In the genomic region with DNA sequence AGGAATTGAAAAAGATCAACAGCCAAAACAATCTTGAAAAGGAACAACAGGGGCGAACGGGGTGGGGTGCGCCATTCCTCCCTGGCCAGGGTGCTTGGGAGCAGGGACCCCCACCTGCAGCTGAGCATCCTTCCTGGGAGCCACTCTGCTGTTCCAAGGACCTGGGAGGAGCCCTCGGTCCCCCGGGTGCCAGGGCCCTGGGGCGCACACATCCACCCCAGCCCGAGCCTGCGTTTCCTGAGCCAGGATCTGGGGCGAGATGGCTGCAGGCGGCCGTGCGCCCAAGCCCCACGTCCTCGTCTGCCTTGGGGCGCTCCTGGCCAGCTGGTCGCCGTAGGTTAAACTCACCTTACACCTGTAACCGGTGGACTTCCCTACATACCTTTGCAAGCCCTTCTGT, we compare ENCODE assay signal across 23 cellular contexts. TPM values are rescaled to one million over a fixed set of nuclear protein-coding genes. Genes with fewer than 3 reads are reported as not detected.
DNase-seq lines count a peak whose midpoint lies in the region; ATAC-seq, FAIRE-seq and TF ChIP-seq lines count a peak whose summit lies in the region.
"Had no signal": no experiment of that assay in that cellular context is flagged by ENCODE, and none has a peak within 500 bp of the region (broad histone marks: within the 10 kb centered on the region; RNA-seq: fewer than 3 reads in every experiment).

No MANE protein-coding gene starts in this region.

- CTCF ChIA-PET in SK-N-SH (lab: Yijun Ruan, JAX) (interaction anchor here (1.3 kb wide), 1 partner anchor 104 kb away, joined by 4 read pairs; no protein-coding TSS in a partner anchor), K562 (lab: Yijun Ruan, JAX; ENCODE audit: low intra/inter-chr PET ratio) (no interaction called here)

- no peak overlapping the region for H2AK5ac ChIP-seq in trophoblast cell (ENCODE audit: low read length)

- no peak overlapping the region for H4K91ac ChIP-seq in trophoblast cell (ENCODE audit: low read depth, low read length)

- H3K36me3 ChIP-seq in SK-N-SH (replicated peaks in 1 of 2; ENCODE audit: control insufficient read depth in 1 of 2, insufficient read depth in 2 of 2, low read length in 1 of 2) (peaks cover 30 to 51% of the 10 kb centered on the region in 2 experiments), K562 (ENCODE audit: control insufficient read depth, insufficient read depth, low read length) (peaks cover 57% of the 10 kb centered on the region), trophoblast cell (ENCODE audit: control insufficient read depth in 1 of 2, insufficient read depth in 2 of 2, low read length in 2 of 2) (peaks cover 8 to 13% of the 10 kb centered on the region in 2 experiments), aorta (ENCODE audit: control insufficient read depth in 1 of 2, insufficient read depth in 2 of 2, low read length in 1 of 2) (peaks cover 0 to 4% of the 10 kb centered on the region in 2 donors), sigmoid colon (peaks cover 21 to 40% (median 25%) of the 10 kb centered on the region in 4 donors)

- H2BK5ac ChIP-seq in trophoblast cell (ENCODE audit: low read depth, low read length, poor library complexity): no peak overlapping the region

- H4K20me1 ChIP-seq in SK-N-SH (ENCODE audit: insufficient read depth) (peaks cover 20% of the 10 kb centered on the region), K562 (replicated peaks; ENCODE audit: control insufficient read depth, insufficient read depth, low read length) (no peaks in the 10 kb centered on the region)

- WGBS in SK-N-SH (ENCODE audit: low lambda C conversion rate): 97% methylated on average over 11 of the region's 18 CpGs
- WGBS in K562 (ENCODE audit: insufficient coverage, low coverage, missing lambda C conversion rate): 98% methylated on average over 18 of the region's 18 CpGs
- WGBS in trophoblast cell (ENCODE audit: extremely low coverage, insufficient coverage, insufficient read length): no CpG with 5 or more reads among the region's 18 CpGs
- 93 to 95% methylated on average over 18 of the region's 18 CpGs for WGBS in aorta, 2 donors
- 97 to 98% methylated on average over 18 of the region's 18 CpGs for WGBS in sigmoid colon, 2 donors

- no peaks in the 10 kb centered on the region for H3K9me2 ChIP-seq in SK-N-SH

- H3K79me2 ChIP-seq in SK-N-SH (ENCODE audit: insufficient read depth) (peaks cover 68% of the 10 kb centered on the region), K562 (ENCODE audit: control insufficient read depth, insufficient read depth, low read length) (peaks cover 35% of the 10 kb centered on the region), trophoblast cell (ENCODE audit: control insufficient read depth, insufficient read depth, low read length, poor library complexity) (no peaks in the 10 kb centered on the region)

- H3K4me2 ChIP-seq in SK-N-SH (no peak overlapping the region), K562 (ENCODE audit: insufficient read depth, low read length) (no peak overlapping the region), trophoblast cell (ENCODE audit: low read length) (no peak overlapping the region)
- H3K4me2 ChIP-seq: BLaER1 had no signal

- H2BK12ac ChIP-seq in trophoblast cell (ENCODE audit: low read length): no peak overlapping the region

- H3K27ac ChIP-seq in SK-N-SH (ENCODE audit: low read depth in 2 of 2, low read length in 1 of 2): no peak overlapping the region
- no peak overlapping the region for H3K27ac ChIP-seq in K562 (ENCODE audit: extremely low read depth, low read depth, low read length)
- H3K27ac ChIP-seq in trophoblast cell (ENCODE audit: low read depth, low read length): no peak overlapping the region
- no peak overlapping the region for H3K27ac ChIP-seq in aorta (ENCODE audit: low read depth in 1 of 2, low read length in 2 of 2)
- H3K27ac ChIP-seq in sigmoid colon: no peak overlapping the region
- H3K27ac ChIP-seq: 22Rv1, BLaER1, C4-2B had no signal

- H3K9me1 ChIP-seq in K562 (ENCODE audit: control insufficient read depth, insufficient read depth, low read length): no peaks in the 10 kb centered on the region

- no peak for ATAC-seq in SK-N-SH treated with all-trans-retinoic acid at 6 μM for 48 hours
- no peak for ATAC-seq in K562
- peak; percentile 54 for ATAC-seq in aorta (ENCODE audit: low FRiP score)
- ATAC-seq in HG02973 (IDR thresholded peaks at IDR 0.05; ENCODE audit: unreplicated experiment): no peak
- ATAC-seq: HCT116 had no signal

- no peaks in the 10 kb centered on the region for H3K27me3 ChIP-seq in SK-N-SH (ENCODE audit: insufficient read depth)
- no peaks in the 10 kb centered on the region for H3K27me3 ChIP-seq in K562 (ENCODE audit: control insufficient read depth in 2 of 2, insufficient read depth in 2 of 2, low read length in 2 of 2)
- H3K27me3 ChIP-seq in trophoblast cell (ENCODE audit: insufficient read depth, low read length): no peaks in the 10 kb centered on the region
- no peaks in the 10 kb centered on the region for H3K27me3 ChIP-seq in aorta (ENCODE audit: control insufficient read depth in 1 of 2, insufficient read depth in 2 of 2, low read length in 1 of 2)
- H3K27me3 ChIP-seq in sigmoid colon: no peaks in the 10 kb centered on the region
- H3K27me3 ChIP-seq: BLaER1 had no signal

- no peak for TF ChIP-seq RAD21 in SK-N-SH (IDR thresholded peaks at IDR 0.05; ENCODE audit: low read length)
- TF ChIP-seq RAD21 in K562 (CRISPR knock-in tag; conservative IDR thresholded peaks at IDR 0.05 in 1 of 2, IDR thresholded peaks at IDR 0.05 in 1 of 2): no peak

- peak overlapping the region; percentile 18 for H3K18ac ChIP-seq in trophoblast cell (ENCODE audit: low read length)

- TF ChIP-seq EP300 in SK-N-SH (IDR thresholded peaks at IDR 0.05; ENCODE audit: borderline replicate concordance in 1 of 2, low read depth in 1 of 2, low read length in 1 of 2): no peak
- no peak for TF ChIP-seq EP300 in K562 (IDR thresholded peaks at IDR 0.05; ENCODE audit: low read length)
- no peak for TF ChIP-seq EP300 in sigmoid colon (IDR thresholded peaks at IDR 0.05)

- no peak overlapping the region for H2AFZ ChIP-seq in SK-N-SH (ENCODE audit: low read depth)
- H2AFZ ChIP-seq in K562 (ENCODE audit: low read depth, low read length): no peak overlapping the region
- H2AFZ ChIP-seq in trophoblast cell (ENCODE audit: insufficient read depth, low read length, poor library complexity): no peak overlapping the region

- H3K4me3 ChIP-seq in SK-N-SH (ENCODE audit: low read depth in 2 of 2, low read length in 1 of 2) (no peak overlapping the region), K562 (no peak overlapping the region), trophoblast cell (ENCODE audit: low read depth, low read length) (no peak overlapping the region), aorta (ENCODE audit: low read length in 2 of 2) (no peak overlapping the region), sigmoid colon (no peak overlapping the region)
- H3K4me3 ChIP-seq: BLaER1 had no signal

- no peak overlapping the region for H2BK120ac ChIP-seq in trophoblast cell (ENCODE audit: insufficient read depth, low read length, poor library complexity)

- H3K9me3 ChIP-seq in SK-N-SH: no peaks in the 10 kb centered on the region
- no peaks in the 10 kb centered on the region for H3K9me3 ChIP-seq in K562 (replicated peaks; ENCODE audit: control insufficient read depth, insufficient read depth, low read depth, low read length)
- H3K9me3 ChIP-seq in trophoblast cell (ENCODE audit: insufficient read depth, low read depth, low read length): no peaks in the 10 kb centered on the region
- no peaks in the 10 kb centered on the region for H3K9me3 ChIP-seq in aorta (ENCODE audit: control insufficient read depth, low read length)
- no peaks in the 10 kb centered on the region for H3K9me3 ChIP-seq in sigmoid colon
- H3K9me3 ChIP-seq: BLaER1 had no signal

- BruUV-seq in K562 (replicated peaks; lab: Mats Ljungman, UMichigan): no TSS peak

- H3F3A ChIP-seq in SK-N-SH (replicated peaks; ENCODE audit: insufficient read depth): peaks cover 12% of the 10 kb centered on the region

- H3K9ac ChIP-seq in SK-N-SH: no peak overlapping the region
- no peak overlapping the region for H3K9ac ChIP-seq in K562 (ENCODE audit: insufficient read depth in 1 of 2, low read depth in 2 of 2, low read length in 2 of 2)
- no peak overlapping the region for H3K9ac ChIP-seq in trophoblast cell (ENCODE audit: low read length)
- H3K9ac ChIP-seq: BLaER1 had no signal

- no peak for TF ChIP-seq CTCF in SK-N-SH (IDR thresholded peaks at IDR 0.05)
- no peak for TF ChIP-seq CTCF in K562 (IDR thresholded peaks at IDR 0.05 in 2 of 3, conservative IDR thresholded peaks at IDR 0.05 in 1 of 3; ENCODE audit: insufficient read depth in 2 of 3, low read depth in 1 of 3, low read length in 3 of 3)
- TF ChIP-seq CTCF in sigmoid colon (IDR thresholded peaks at IDR 0.05): no peak

- H3K23ac ChIP-seq in trophoblast cell (ENCODE audit: low read length): no peak overlapping the region

- FAIRE-seq in K562 (lab: Jason Lieb, UNC): no peak
- FAIRE-seq: A204.1, GM12891, GM18507 had no signal

- POLR2A ChIA-PET in SK-N-SH (lab: Yijun Ruan, JAX) (no interaction called here), K562 (lab: Yijun Ruan, JAX) (interaction anchor here (1.6 to 1.9 kb wide), 2 partner anchors 9 to 12 kb away, joined by 9 read pairs; no protein-coding TSS in a partner anchor)

- H3K14ac ChIP-seq in trophoblast cell (ENCODE audit: low read length): no peak overlapping the region

- DNase-seq in SK-N-SH: peak; percentile 14
- DNase-seq in K562 (ENCODE audit: extremely low read depth in 1 of 4, low spot score in 3 of 4): no peak
- DNase-seq in trophoblast cell: no peak
- no peak for DNase-seq in aorta
- no peak for DNase-seq in sigmoid colon
- DNase-seq in NCI-H524 (lab: John Stamatoyannopoulos, UW): no peak
- DNase-seq: Calu3; CD4-positive, alpha-beta T cell; COR-L47; DMS53; DMS79 treated with DMSO at 0.1 percent for 48 hours; GF-D8; GOT3; H9 had no signal

- in situ Hi-C loops in K562 (cut with MboI): no loop called here

- H3K4me1 ChIP-seq in SK-N-SH (ENCODE audit: control insufficient read depth in 1 of 2, insufficient read depth in 2 of 2, low read depth in 1 of 2, low read length in 1 of 2) (0 out of 4 replicates have a peak, but pooled peaks cover 0 to 6% of the 10 kb centered on the region in 2 experiments), K562 (replicated peaks in 1 of 2; ENCODE audit: control insufficient read depth in 2 of 2, insufficient read depth in 2 of 2, low read length in 2 of 2) (peaks cover 0 to 4% of the 10 kb centered on the region in 2 experiments; a peak in 1 of 5 replicates), trophoblast cell (ENCODE audit: control insufficient read depth in 1 of 2, insufficient read depth in 2 of 2, low read length in 2 of 2) (no peaks in the 10 kb centered on the region), aorta (ENCODE audit: control insufficient read depth in 1 of 2, insufficient read depth in 2 of 2, low read length in 2 of 2) (no peaks in the 10 kb centered on the region), sigmoid colon (peaks cover 0 to 30% (median 26%) of the 10 kb centered on the region in 4 donors)
- H3K4me1 ChIP-seq: BLaER1 had no signal

- no peak overlapping the region for H4K8ac ChIP-seq in trophoblast cell (ENCODE audit: low read depth, low read length)

- H3K4ac ChIP-seq in trophoblast cell (ENCODE audit: low read depth, low read length): peak overlapping the region; percentile 3

- intact Hi-C loops in K562 (cut with micrococcal nuclease): no loop called here
- intact Hi-C loops in aorta (cut with DNase I): no loop called here
- intact Hi-C loops in sigmoid colon (cut with DNase I): no loop called here

- H3K79me1 ChIP-seq in trophoblast cell (ENCODE audit: low read length): no peaks in the 10 kb centered on the region

- TF ChIP-seq POLR2A in K562 (conservative IDR thresholded peaks at IDR 0.05): no peak
- TF ChIP-seq POLR2A in sigmoid colon (IDR thresholded peaks at IDR 0.05): no peak

- H4K12ac ChIP-seq in trophoblast cell (ENCODE audit: low read depth, low read length): no peak overlapping the region

RNA-seq across cellular contexts. Expression of gene AP3M1, which starts 10.6 kb away (rescaled TPM):
- polyA plus RNA-seq in SK-N-SH (2012; rRNA removed) (17.7 and 25.8 TPM in 2 replicates), K562 (2011; rRNA removed) (109 and 135 TPM in 2 replicates), K562 (2014; fragmentation: Illumina TruSeq; extraction: Trizol) (86.9 and 105 TPM in 2 replicates), K562 (2014; fragmentation: Nextera tagmentation; extraction: Ambion mirVana) (10 to 100 TPM; 54.7 to 89.9 TPM), K562 (2014; rRNA removed) (51.5 and 68.4 TPM in 2 replicates), aorta (10 to 100 TPM; 12.4 to 15.5 TPM), sigmoid colon (10 to 100 TPM; 13.8 to 19.2 (median 18.3) TPM)
- polyA plus RNA-seq in SK-N-SH (2012; cell fraction: cytosol; rRNA removed): 26.6 and 27.1 TPM in 2 replicates
- polyA plus RNA-seq in SK-N-SH (2012; cell fraction: nucleus; rRNA removed): 10.4 and 21.8 TPM in 2 replicates
- total RNA-seq in K562 (2011; cell fraction: chromatin; rRNA removed; ENCODE audit: low replicate concordance): 79.8 and 112 TPM in 2 replicates
- 46.7 and 47.5 TPM in 2 replicates for total RNA-seq in K562 (2011; cell fraction: nucleolus; rRNA removed)
- 65.3 and 84.1 TPM in 2 replicates for total RNA-seq in K562 (2011; cell fraction: nucleoplasm; rRNA removed)
- total RNA-seq in K562 (2014; rRNA removed) (44.3 and 48.1 TPM in 2 replicates), K562 (2014; rRNA removed; fragmentation: Illumina TruSeq; extraction: Trizol) (67.1 and 75.5 TPM in 2 replicates), K562 (2015; rRNA removed; fragmentation: Illumina TruSeq; extraction: Trizol) (61.4 and 67.6 TPM in 2 replicates), K562 (2021) (66.8 and 67.8 TPM in 2 replicates), aorta (10 to 100 TPM; 30.0 to 30.4 TPM), sigmoid colon (10 to 100 TPM; 26.7 to 36.3 (median 30.3) TPM)
- polyA plus RNA-seq in K562 (2011; cell fraction: cytosol; rRNA removed): 39.8 and 73.5 TPM in 2 replicates
- polyA plus RNA-seq in K562 (2011; cell fraction: nucleus; rRNA removed): 48.8 and 68.8 TPM in 2 replicates
- 53.8 and 71.1 TPM in 2 replicates for polyA plus RNA-seq in K562 (2012)
- polyA minus RNA-seq in K562 (2011; rRNA and poly(A)+ RNA removed): 140 and 141 TPM in 2 replicates
- polyA minus RNA-seq in K562 (2011; cell fraction: cytosol; rRNA and poly(A)+ RNA removed): 41.5 and 57.5 TPM in 2 replicates
- polyA minus RNA-seq in K562 (2011; cell fraction: nucleus; rRNA and poly(A)+ RNA removed): 24.9 and 46.7 TPM in 2 replicates
- polyA plus RNA-seq in trophoblast cell (2013): 31.7 and 31.9 TPM in 2 replicates

RNA-seq across cellular contexts. Expression of gene ADK, which starts 11.0 kb away (rescaled TPM):
- polyA plus RNA-seq in SK-N-SH (2012; rRNA removed) (25.1 and 34.6 TPM in 2 replicates), K562 (2011; rRNA removed) (55.4 and 88.5 TPM in 2 replicates), K562 (2014; fragmentation: Illumina TruSeq; extraction: Trizol) (77.8 and 78.9 TPM in 2 replicates), K562 (2014; fragmentation: Nextera tagmentation; extraction: Ambion mirVana) (10 to 100 TPM; 83.6 to 97.8 TPM), K562 (2014; rRNA removed) (65.8 and 71.0 TPM in 2 replicates), aorta (10 to 100 TPM; 12.6 to 17.8 TPM), sigmoid colon (10 to 100 TPM; 19.0 to 28.2 (median 22.3) TPM)
- 43.1 and 51.1 TPM in 2 replicates for polyA plus RNA-seq in SK-N-SH (2012; cell fraction: cytosol; rRNA removed)
- polyA plus RNA-seq in SK-N-SH (2012; cell fraction: nucleus; rRNA removed): 6.9 and 14.4 TPM in 2 replicates
- total RNA-seq in K562 (2011; cell fraction: chromatin; rRNA removed; ENCODE audit: low replicate concordance): 43.7 and 86.9 TPM in 2 replicates
- 26.2 and 32.6 TPM in 2 replicates for total RNA-seq in K562 (2011; cell fraction: nucleolus; rRNA removed)
- 31.7 and 37.8 TPM in 2 replicates for total RNA-seq in K562 (2011; cell fraction: nucleoplasm; rRNA removed)
- total RNA-seq in K562 (2014; rRNA removed) (50.5 and 54.2 TPM in 2 replicates), K562 (2014; rRNA removed; fragmentation: Illumina TruSeq; extraction: Trizol) (72.6 and 87.9 TPM in 2 replicates), K562 (2015; rRNA removed; fragmentation: Illumina TruSeq; extraction: Trizol) (61.1 and 65.4 TPM in 2 replicates), K562 (2021) (73.6 and 75.1 TPM in 2 replicates), aorta (10 to 100 TPM; 14.4 to 21.1 TPM), sigmoid colon (10 to 100 TPM; 15.2 to 31.3 (median 26.0) TPM)
- polyA plus RNA-seq in K562 (2011; cell fraction: cytosol; rRNA removed): 15.0 and 24.2 TPM in 2 replicates
- 10.0 and 16.4 TPM in 2 replicates for polyA plus RNA-seq in K562 (2011; cell fraction: nucleus; rRNA removed)
- 42.2 and 50.7 TPM in 2 replicates for polyA plus RNA-seq in K562 (2012)
- polyA minus RNA-seq in K562 (2011; rRNA and poly(A)+ RNA removed): 59.0 and 60.1 TPM in 2 replicates
- polyA minus RNA-seq in K562 (2011; cell fraction: cytosol; rRNA and poly(A)+ RNA removed): 15.1 and 21.9 TPM in 2 replicates
- polyA minus RNA-seq in K562 (2011; cell fraction: nucleus; rRNA and poly(A)+ RNA removed): 25.7 and 34.8 TPM in 2 replicates
- polyA plus RNA-seq in trophoblast cell (2013): 28.0 and 29.7 TPM in 2 replicates
